In the genomic region with DNA sequence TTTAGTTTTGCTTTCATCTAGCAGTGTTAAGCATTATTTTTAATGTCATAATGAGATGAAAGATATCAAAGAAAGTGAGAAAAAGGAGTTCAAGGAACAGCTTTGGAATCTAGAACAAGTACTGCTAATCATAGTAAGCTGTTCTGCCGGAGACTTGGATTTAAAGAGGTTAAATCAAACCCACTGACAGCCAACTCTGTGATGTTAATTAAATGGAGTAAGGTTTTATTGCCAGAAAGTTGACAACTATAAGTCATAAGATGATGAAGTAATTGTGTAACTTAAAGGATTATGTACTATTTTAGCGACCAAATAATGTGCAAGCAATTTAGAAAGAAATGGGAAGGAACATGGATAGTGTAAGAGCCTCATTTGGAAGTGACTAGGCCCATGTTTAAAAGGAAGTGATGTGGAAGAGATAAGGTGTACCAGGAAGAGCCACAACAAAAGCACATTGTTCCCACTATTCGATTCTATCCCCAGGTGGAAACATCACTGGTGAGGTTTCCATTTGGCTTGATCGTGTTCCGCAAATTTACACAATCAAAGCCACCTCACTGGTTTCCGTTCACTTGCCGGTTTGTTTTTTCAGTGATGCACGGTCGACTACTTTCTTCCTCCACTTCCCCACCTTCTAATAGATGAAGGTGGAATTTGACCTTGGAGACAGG, we compare ENCODE assay signal across 26 cellular contexts.
DNase-seq lines count a peak whose midpoint lies in the region; ATAC-seq and TF ChIP-seq lines count a peak whose summit lies in the region.
"Had no signal": no experiment of that assay in that cellular context is flagged by ENCODE, and none has a peak within 500 bp of the region (broad histone marks: within the 10 kb centered on the region; RNA-seq: fewer than 3 reads in every experiment).

No MANE protein-coding gene starts in this region.

- DNase-seq in heart left ventricle = no peak
- DNase-seq in Right ventricle myocardium inferior (ENCODE audit: missing footprints) = no peak
- DNase-seq in dermis microvascular lymphatic vessel endothelial cell (ENCODE audit: low read depth in 2 of 2) = peak; percentile 99
- peak; percentile 79 to 99 for DNase-seq in lung microvascular endothelial cell (ENCODE audit: low read depth in 2 of 2)
- no peak for DNase-seq in tibial nerve (ENCODE audit: low spot score in 2 of 2)
- DNase-seq in effector CD4-positive, alpha-beta T cell = no peak
- DNase-seq in activated CD4-positive, alpha-beta T cell treated with anti-CD3 and anti-CD28 coated beads, Interleukin-2, amount 10 ng/mL, durations not matched to agents 24 days and 14 days = no peak
- no peak for DNase-seq in activated naive CD8-positive, alpha-beta T cell treated with anti-CD3 and anti-CD28 coated beads for 36 hours
- DNase-seq: 8988T; AML-193; C1 segment of cervical spinal cord; CD8-positive, alpha-beta T cell; DMS153; GM23248; NCI-H1092 treated with DMSO at 0.1 percent for 48 hours; NCI-H1436 treated with DMSO at 0.1 percent for 48 hours; NCI-H2029; NCI-H2171; NCI-H345; NCI-H524 treated with DMSO at 0.1 percent for 48 hours; NCI-H82; SJCRH30 had no signal

- TF ChIP-seq CTCF in heart left ventricle (IDR thresholded peaks at IDR 0.05) (no peak), tibial nerve (IDR thresholded peaks at IDR 0.05) (no peak)

- H3K4me1 ChIP-seq in heart left ventricle (peaks cover 0 to 7% (median 0%) of the 10 kb centered on the region in 12 donors), tibial nerve (peaks cover 0 to 7% (median 0%) of the 10 kb centered on the region in 4 donors)

- H3K36me3 Mint-ChIP-seq in activated CD4-positive, alpha-beta T cell treated with anti-CD3 and anti-CD28 coated beads, Interleukin-2, amount 10 ng/mL, durations not matched to agents 24 days and 14 days (ENCODE audit: low read depth) = no peaks in the 10 kb centered on the region
- no peaks in the 10 kb centered on the region for H3K36me3 Mint-ChIP-seq in activated naive CD8-positive, alpha-beta T cell treated with anti-CD3 and anti-CD28 coated beads for 36 hours
- H3K36me3 Mint-ChIP-seq: CD8-positive, alpha-beta T cell had no signal

- H3K4me3 ChIP-seq in heart left ventricle = no peak overlapping the region
- H3K4me3 ChIP-seq in tibial nerve = no peak overlapping the region
- H3K4me3 ChIP-seq: GM23248, HAP-1, SJCRH30 had no signal

- H3K4me1 Mint-ChIP-seq in activated CD4-positive, alpha-beta T cell treated with anti-CD3 and anti-CD28 coated beads, Interleukin-2, amount 10 ng/mL, durations not matched to agents 24 days and 14 days = no peaks in the 10 kb centered on the region
- H3K4me1 Mint-ChIP-seq in activated naive CD8-positive, alpha-beta T cell treated with anti-CD3 and anti-CD28 coated beads for 36 hours = no peaks in the 10 kb centered on the region

- peak; percentile 15 to 52 for TF ChIP-seq EP300 in tibial nerve (IDR thresholded peaks at IDR 0.05)

- no peak overlapping the region for H3K4me3 Mint-ChIP-seq in activated CD4-positive, alpha-beta T cell treated with anti-CD3 and anti-CD28 coated beads, Interleukin-2, amount 10 ng/mL, durations not matched to agents 24 days and 14 days
- no peak overlapping the region for H3K4me3 Mint-ChIP-seq in activated naive CD8-positive, alpha-beta T cell treated with anti-CD3 and anti-CD28 coated beads for 36 hours
- H3K4me3 Mint-ChIP-seq: CD8-positive, alpha-beta T cell had no signal

- H3K36me3 ChIP-seq in heart left ventricle = no peaks in the 10 kb centered on the region
- H3K36me3 ChIP-seq in tibial nerve = no peaks in the 10 kb centered on the region
- H3K36me3 ChIP-seq: HAP-1, SJCRH30 had no signal

- H3K9me3 Mint-ChIP-seq in activated CD4-positive, alpha-beta T cell treated with anti-CD3 and anti-CD28 coated beads, Interleukin-2, amount 10 ng/mL, durations not matched to agents 24 days and 14 days = no peaks in the 10 kb centered on the region
- H3K9me3 Mint-ChIP-seq in activated naive CD8-positive, alpha-beta T cell treated with anti-CD3 and anti-CD28 coated beads for 36 hours = peaks cover 1% of the 10 kb centered on the region
- H3K9me3 Mint-ChIP-seq: CD8-positive, alpha-beta T cell had no signal

- WGBS in heart left ventricle, 4 donors = 58 to 67% (median 62%) methylated on average over 9 of the region's 9 CpGs
- WGBS in tibial nerve, 2 donors = 71 to 75% methylated on average over 9 of the region's 9 CpGs

- H3K27ac ChIP-seq in heart left ventricle (peak overlapping the region in 4 of 12 donors; percentile 1 to 47 (median 24)), tibial nerve (peak overlapping the region in 1 of 4 donors; percentile 15)
- H3K27ac ChIP-seq: GM23248, KMS-11, SJCRH30 had no signal

- no peak overlapping the region for H3K27ac Mint-ChIP-seq in activated CD4-positive, alpha-beta T cell treated with anti-CD3 and anti-CD28 coated beads, Interleukin-2, amount 10 ng/mL, durations not matched to agents 24 days and 14 days
- no peak overlapping the region for H3K27ac Mint-ChIP-seq in activated naive CD8-positive, alpha-beta T cell treated with anti-CD3 and anti-CD28 coated beads for 36 hours
- H3K27ac Mint-ChIP-seq: CD8-positive, alpha-beta T cell had no signal

- ATAC-seq in heart left ventricle = peak in 3 of 4 donors; percentile 32 to 96 (median 58)
- ATAC-seq in Right ventricle myocardium inferior = no peak
- ATAC-seq: CD8-positive, alpha-beta T cell; HepG2; Panc1 had no signal

- H3K27me3 ChIP-seq in heart left ventricle = no peaks in the 10 kb centered on the region
- no peaks in the 10 kb centered on the region for H3K27me3 ChIP-seq in tibial nerve
- H3K27me3 ChIP-seq: SJCRH30 had no signal

- H3K27me3 Mint-ChIP-seq in activated CD4-positive, alpha-beta T cell treated with anti-CD3 and anti-CD28 coated beads, Interleukin-2, amount 10 ng/mL, durations not matched to agents 24 days and 14 days = no peaks in the 10 kb centered on the region
- H3K27me3 Mint-ChIP-seq in activated naive CD8-positive, alpha-beta T cell treated with anti-CD3 and anti-CD28 coated beads for 36 hours = no peaks in the 10 kb centered on the region

- TF ChIP-seq POLR2A in heart left ventricle (IDR thresholded peaks at IDR 0.05) = no peak
- TF ChIP-seq POLR2A in tibial nerve (IDR thresholded peaks at IDR 0.05) = no peak

- H3K9me3 ChIP-seq in heart left ventricle = no peaks in the 10 kb centered on the region
- H3K9me3 ChIP-seq in tibial nerve = no peaks in the 10 kb centered on the region
- H3K9me3 ChIP-seq: HAP-1, SJCRH30 had no signal

- intact Hi-C loops in heart left ventricle (cut with DNase I) = no loop called here
- intact Hi-C loops in Right ventricle myocardium inferior (cut with DNase I) = no loop called here
- intact Hi-C loops in activated CD4-positive, alpha-beta T cell treated with anti-CD3 and anti-CD28 coated beads, Interleukin-2, amount 10 ng/mL, durations not matched to agents 24 days and 14 days (cut with micrococcal nuclease) = no loop called here

Comparison
In these comparisons a context has a peak if more than half of its experiments do, and no peak if none do; other contexts are left out.
1. DNase-seq: peak in dermis microvascular lymphatic vessel endothelial cell (2 of 2) and lung microvascular endothelial cell (2 of 2); none in heart left ventricle (0 of 5), Right ventricle myocardium inferior (single experiment), tibial nerve (0 of 2), effector CD4-positive, alpha-beta T cell (single experiment), activated CD4-positive, alpha-beta T cell treated with anti-CD3 and anti-CD28 coated beads, Interleukin-2, amount 10 ng/mL, durations not matched to agents 24 days and 14 days (single experiment) and activated naive CD8-positive, alpha-beta T cell treated with anti-CD3 and anti-CD28 coated beads for 36 hours (single experiment).